ENCODE assay signal across 1 cellular context in the genomic region with DNA sequence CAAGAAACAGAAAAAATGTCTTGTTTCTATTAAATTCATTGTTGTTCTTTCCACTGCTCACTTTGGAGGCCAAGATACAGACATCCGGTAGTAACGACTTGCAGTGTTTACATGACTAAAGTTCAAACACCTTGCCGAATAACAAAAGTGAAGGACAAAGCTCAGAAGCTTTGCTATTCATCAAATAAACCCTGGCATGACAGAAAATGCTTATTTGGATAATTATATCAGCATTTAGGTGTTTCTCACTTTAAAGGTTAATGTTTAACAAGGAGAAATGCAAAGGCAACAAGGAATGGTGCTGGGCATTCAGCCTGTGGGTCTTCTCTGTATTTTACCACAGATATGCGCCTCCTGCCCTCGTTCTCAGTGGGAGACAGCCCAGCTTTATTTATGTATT.
TF ChIP-seq lines count a peak whose summit lies in the region.

No MANE protein-coding gene starts in this region.

TF ChIP-seq in HepG2, 621 proteins besides CTCF, POLR2A, EP300 and RAD21 (continued from another document):
- TF ChIP-seq, protein P1, sequence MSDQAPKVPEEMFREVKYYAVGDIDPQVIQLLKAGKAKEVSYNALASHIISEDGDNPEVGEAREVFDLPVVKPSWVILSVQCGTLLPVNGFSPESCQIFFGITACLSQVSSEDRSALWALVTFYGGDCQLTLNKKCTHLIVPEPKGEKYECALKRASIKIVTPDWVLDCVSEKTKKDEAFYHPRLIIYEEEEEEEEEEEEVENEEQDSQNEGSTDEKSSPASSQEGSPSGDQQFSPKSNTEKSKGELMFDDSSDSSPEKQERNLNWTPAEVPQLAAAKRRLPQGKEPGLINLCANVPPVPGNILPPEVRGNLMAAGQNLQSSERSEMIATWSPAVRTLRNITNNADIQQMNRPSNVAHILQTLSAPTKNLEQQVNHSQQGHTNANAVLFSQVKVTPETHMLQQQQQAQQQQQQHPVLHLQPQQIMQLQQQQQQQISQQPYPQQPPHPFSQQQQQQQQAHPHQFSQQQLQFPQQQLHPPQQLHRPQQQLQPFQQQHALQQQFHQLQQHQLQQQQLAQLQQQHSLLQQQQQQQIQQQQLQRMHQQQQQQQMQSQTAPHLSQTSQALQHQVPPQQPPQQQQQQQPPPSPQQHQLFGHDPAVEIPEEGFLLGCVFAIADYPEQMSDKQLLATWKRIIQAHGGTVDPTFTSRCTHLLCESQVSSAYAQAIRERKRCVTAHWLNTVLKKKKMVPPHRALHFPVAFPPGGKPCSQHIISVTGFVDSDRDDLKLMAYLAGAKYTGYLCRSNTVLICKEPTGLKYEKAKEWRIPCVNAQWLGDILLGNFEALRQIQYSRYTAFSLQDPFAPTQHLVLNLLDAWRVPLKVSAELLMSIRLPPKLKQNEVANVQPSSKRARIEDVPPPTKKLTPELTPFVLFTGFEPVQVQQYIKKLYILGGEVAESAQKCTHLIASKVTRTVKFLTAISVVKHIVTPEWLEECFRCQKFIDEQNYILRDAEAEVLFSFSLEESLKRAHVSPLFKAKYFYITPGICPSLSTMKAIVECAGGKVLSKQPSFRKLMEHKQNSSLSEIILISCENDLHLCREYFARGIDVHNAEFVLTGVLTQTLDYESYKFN (CRISPR knock-in tag; conservative IDR thresholded peaks at IDR 0.05): peak; percentile 96
- TF ChIP-seq ZKSCAN8 (CRISPR knock-in tag; IDR thresholded peaks at IDR 0.05; ENCODE audit: borderline replicate concordance): peak; percentile 17; the same call in 1 of the 2 replicates
- TF ChIP-seq IKZF4 (CRISPR knock-in tag; IDR thresholded peaks at IDR 0.05; ENCODE audit: borderline replicate concordance, low read depth, not compliant biosample characterization): no peak
- TF ChIP-seq MIER2 (CRISPR knock-in tag; IDR thresholded peaks at IDR 0.05): peak; percentile 22; the same call in 1 of the 2 replicates
- TF ChIP-seq, protein P2, sequence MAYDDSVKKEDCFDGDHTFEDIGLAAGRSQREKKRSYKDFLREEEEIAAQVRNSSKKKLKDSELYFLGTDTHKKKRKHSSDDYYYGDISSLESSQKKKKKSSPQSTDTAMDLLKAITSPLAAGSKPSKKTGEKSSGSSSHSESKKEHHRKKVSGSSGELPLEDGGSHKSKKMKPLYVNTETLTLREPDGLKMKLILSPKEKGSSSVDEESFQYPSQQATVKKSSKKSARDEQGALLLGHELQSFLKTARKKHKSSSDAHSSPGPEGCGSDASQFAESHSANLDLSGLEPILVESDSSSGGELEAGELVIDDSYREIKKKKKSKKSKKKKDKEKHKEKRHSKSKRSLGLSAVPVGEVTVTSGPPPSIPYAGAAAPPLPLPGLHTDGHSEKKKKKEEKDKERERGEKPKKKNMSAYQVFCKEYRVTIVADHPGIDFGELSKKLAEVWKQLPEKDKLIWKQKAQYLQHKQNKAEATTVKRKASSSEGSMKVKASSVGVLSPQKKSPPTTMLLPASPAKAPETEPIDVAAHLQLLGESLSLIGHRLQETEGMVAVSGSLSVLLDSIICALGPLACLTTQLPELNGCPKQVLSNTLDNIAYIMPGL (CRISPR knock-in tag; IDR thresholded peaks at IDR 0.05; ENCODE audit: borderline replicate concordance in 1 of 2, low read depth in 1 of 2): 0 out of 4 replicates have a peak, but pooled peaks of 1 of the 2 experiments have one; percentile 13
- peak; percentile 33; the same call in 1 of the 2 replicates for TF ChIP-seq THAP11 (CRISPR knock-in tag; IDR thresholded peaks at IDR 0.05)
- peak; percentile 89; the same call in 1 of the 2 replicates for TF ChIP-seq FOXK1 (CRISPR knock-in tag; IDR thresholded peaks at IDR 0.05; ENCODE audit: borderline replicate concordance, low read depth)
- peak; percentile 76; the same call in 1 of the 2 replicates for TF ChIP-seq HNF4G (IDR thresholded peaks at IDR 0.05; ENCODE audit: borderline replicate concordance, low read depth, low read length)
- no peak for TF ChIP-seq HNF4G (CRISPR knock-in tag; IDR thresholded peaks at IDR 0.05; ENCODE audit: borderline replicate concordance, low read depth)
- peak; percentile 82; the same call in 1 of the 2 replicates for TF ChIP-seq NFIC (IDR thresholded peaks at IDR 0.05; ENCODE audit: low read length)
- no peak for TF ChIP-seq HCFC1 (IDR thresholded peaks at IDR 0.05; ENCODE audit: low read depth, low read length)
- no peak for TF ChIP-seq ZNF660 (CRISPR knock-in tag; IDR thresholded peaks at IDR 0.05; ENCODE audit: borderline replicate concordance, low read depth)
- TF ChIP-seq GATAD2A (CRISPR knock-in tag; IDR thresholded peaks at IDR 0.05): peak; percentile 86
- no peak for TF ChIP-seq TCF12 (IDR thresholded peaks at IDR 0.05)
- TF ChIP-seq TCF12 (CRISPR knock-in tag; IDR thresholded peaks at IDR 0.05): peak; percentile 49; the same call in 1 of the 2 replicates
- TF ChIP-seq ZMYM4 (CRISPR knock-in tag; IDR thresholded peaks at IDR 0.05): peak; percentile 6; the same call in 1 of the 2 replicates
- TF ChIP-seq, protein P3, sequence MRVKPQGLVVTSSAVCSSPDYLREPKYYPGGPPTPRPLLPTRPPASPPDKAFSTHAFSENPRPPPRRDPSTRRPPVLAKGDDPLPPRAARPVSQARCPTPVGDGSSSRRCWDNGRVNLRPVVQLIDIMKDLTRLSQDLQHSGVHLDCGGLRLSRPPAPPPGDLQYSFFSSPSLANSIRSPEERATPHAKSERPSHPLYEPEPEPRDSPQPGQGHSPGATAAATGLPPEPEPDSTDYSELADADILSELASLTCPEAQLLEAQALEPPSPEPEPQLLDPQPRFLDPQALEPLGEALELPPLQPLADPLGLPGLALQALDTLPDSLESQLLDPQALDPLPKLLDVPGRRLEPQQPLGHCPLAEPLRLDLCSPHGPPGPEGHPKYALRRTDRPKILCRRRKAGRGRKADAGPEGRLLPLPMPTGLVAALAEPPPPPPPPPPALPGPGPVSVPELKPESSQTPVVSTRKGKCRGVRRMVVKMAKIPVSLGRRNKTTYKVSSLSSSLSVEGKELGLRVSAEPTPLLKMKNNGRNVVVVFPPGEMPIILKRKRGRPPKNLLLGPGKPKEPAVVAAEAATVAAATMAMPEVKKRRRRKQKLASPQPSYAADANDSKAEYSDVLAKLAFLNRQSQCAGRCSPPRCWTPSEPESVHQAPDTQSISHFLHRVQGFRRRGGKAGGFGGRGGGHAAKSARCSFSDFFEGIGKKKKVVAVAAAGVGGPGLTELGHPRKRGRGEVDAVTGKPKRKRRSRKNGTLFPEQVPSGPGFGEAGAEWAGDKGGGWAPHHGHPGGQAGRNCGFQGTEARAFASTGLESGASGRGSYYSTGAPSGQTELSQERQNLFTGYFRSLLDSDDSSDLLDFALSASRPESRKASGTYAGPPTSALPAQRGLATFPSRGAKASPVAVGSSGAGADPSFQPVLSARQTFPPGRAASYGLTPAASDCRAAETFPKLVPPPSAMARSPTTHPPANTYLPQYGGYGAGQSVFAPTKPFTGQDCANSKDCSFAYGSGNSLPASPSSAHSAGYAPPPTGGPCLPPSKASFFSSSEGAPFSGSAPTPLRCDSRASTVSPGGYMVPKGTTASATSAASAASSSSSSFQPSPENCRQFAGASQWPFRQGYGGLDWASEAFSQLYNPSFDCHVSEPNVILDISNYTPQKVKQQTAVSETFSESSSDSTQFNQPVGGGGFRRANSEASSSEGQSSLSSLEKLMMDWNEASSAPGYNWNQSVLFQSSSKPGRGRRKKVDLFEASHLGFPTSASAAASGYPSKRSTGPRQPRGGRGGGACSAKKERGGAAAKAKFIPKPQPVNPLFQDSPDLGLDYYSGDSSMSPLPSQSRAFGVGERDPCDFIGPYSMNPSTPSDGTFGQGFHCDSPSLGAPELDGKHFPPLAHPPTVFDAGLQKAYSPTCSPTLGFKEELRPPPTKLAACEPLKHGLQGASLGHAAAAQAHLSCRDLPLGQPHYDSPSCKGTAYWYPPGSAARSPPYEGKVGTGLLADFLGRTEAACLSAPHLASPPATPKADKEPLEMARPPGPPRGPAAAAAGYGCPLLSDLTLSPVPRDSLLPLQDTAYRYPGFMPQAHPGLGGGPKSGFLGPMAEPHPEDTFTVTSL (CRISPR knock-in tag; IDR thresholded peaks at IDR 0.05; ENCODE audit: borderline replicate concordance): peak; percentile 97
- TF ChIP-seq SNAPC2 (CRISPR knock-in tag; IDR thresholded peaks at IDR 0.05): 0 out of 2 replicates have a peak, but pooled peaks have one; percentile 63
- 0 out of 2 replicates have a peak, but pooled peaks have one; percentile 32 for TF ChIP-seq RCOR2 (CRISPR knock-in tag; IDR thresholded peaks at IDR 0.05)
- peak; percentile 84; the same call in 1 of the 2 replicates for TF ChIP-seq NCOR1 (IDR thresholded peaks at IDR 0.05; ENCODE audit: borderline replicate concordance, low read length)
- no peak for TF ChIP-seq ZNF790 (CRISPR knock-in tag; IDR thresholded peaks at IDR 0.05; ENCODE audit: borderline replicate concordance)
- no peak for TF ChIP-seq TGIF2 (CRISPR knock-in tag; IDR thresholded peaks at IDR 0.05)
